ENCODE assay signal across 11 cellular contexts in genomic region chr22:50733521-50734342, GRCh38. TPM values are rescaled to one million over a fixed set of nuclear protein-coding genes. Genes with fewer than 3 reads are reported as not detected.
DNase-seq lines count a peak whose midpoint lies in the region; ATAC-seq, FAIRE-seq and TF ChIP-seq lines count a peak whose summit lies in the region.
"Had no signal": no experiment of that assay in that cellular context is flagged by ENCODE, and none has a peak within 500 bp of the region (broad histone marks: within the 10 kb centered on the region; RNA-seq: fewer than 3 reads in every experiment).

No MANE protein-coding gene starts in this region.

- no peak overlapping the region for H4K91ac ChIP-seq in H9 (ENCODE audit: insufficient read length, low read depth, low read length)

- H3K23ac ChIP-seq in H9 (ENCODE audit: insufficient read length, low read depth, low read length), result no peak overlapping the region

- no peak overlapping the region; the same call in 1 of the 2 replicates for H3K14ac ChIP-seq in H9 (ENCODE audit: insufficient read depth, low read length)

- H3K36me3 Mint-ChIP-seq in astrocyte (ENCODE audit: low read depth, unreplicated experiment) (peaks cover 8% of the 10 kb centered on the region), H9 (ENCODE audit: insufficient read depth in 1 of 3, low read depth in 3 of 3) (no peaks in the 10 kb centered on the region)

- H3K27ac ChIP-seq in KMS-11 (no peak overlapping the region), astrocyte (ENCODE audit: low read depth, low read length) (no peak overlapping the region), H9 (ENCODE audit: insufficient read length, low read depth, low read length) (no peak overlapping the region)

- H3K4me3 Mint-ChIP-seq in astrocyte (ENCODE audit: unreplicated experiment) (no peak overlapping the region), H9 (no peak overlapping the region)
- H3K4me3 Mint-ChIP-seq: dendritic cell treated with granulocyte-macrophage colony-stimulating factor and Interleukin-4, amounts not matched to agents 40 ng/mL and 50 ng/mL, for 4 days had no signal

- ATAC-seq in GM21367 (IDR thresholded peaks at IDR 0.05; ENCODE audit: unreplicated experiment), result no peak

- H3K79me2 ChIP-seq in KMS-11 (ENCODE audit: insufficient read depth, low read depth) (no peaks in the 10 kb centered on the region), astrocyte (ENCODE audit: insufficient read depth, low read length) (no peaks in the 10 kb centered on the region), H9 (ENCODE audit: insufficient read depth, low read length) (no peaks in the 10 kb centered on the region)

- no CpG with 5 or more reads among the region's 22 CpGs for WGBS in H9 (ENCODE audit: extremely low coverage, insufficient read length, low lambda C conversion rate)

- H3K9me3 ChIP-seq in astrocyte (ENCODE audit: insufficient read depth, low read depth, low read length) (no peaks in the 10 kb centered on the region), skeletal muscle satellite cell (replicated peaks; ENCODE audit: low read length) (no peaks in the 10 kb centered on the region), H9 (ENCODE audit: control insufficient read depth, low read depth, low read length) (no peaks in the 10 kb centered on the region)

- peaks cover 7% of the 10 kb centered on the region for H3K9me3 Mint-ChIP-seq in astrocyte (ENCODE audit: unreplicated experiment)
- H3K9me3 Mint-ChIP-seq in H9, result no peaks in the 10 kb centered on the region
- H3K9me3 Mint-ChIP-seq: dendritic cell treated with granulocyte-macrophage colony-stimulating factor and Interleukin-4, amounts not matched to agents 40 ng/mL and 50 ng/mL, for 4 days had no signal

- H3K9ac ChIP-seq in KMS-11 (no peak overlapping the region), astrocyte (ENCODE audit: low read length) (no peak overlapping the region), skeletal muscle satellite cell (ENCODE audit: low read depth, low read length) (no peak overlapping the region), H9 (ENCODE audit: extremely low read depth, insufficient read length, low read length) (no peak overlapping the region)

- H3K27me3 Mint-ChIP-seq in astrocyte (ENCODE audit: low read depth, unreplicated experiment) (peaks cover 48% of the 10 kb centered on the region), H9 (ENCODE audit: low read depth) (peaks cover 68% of the 10 kb centered on the region)

- no peak overlapping the region for H3T11ph ChIP-seq in H9 (ENCODE audit: low read length)

- H3K27ac Mint-ChIP-seq in astrocyte (ENCODE audit: unreplicated experiment), result no peak overlapping the region
- peak overlapping the region in 1 of 3 experiments; percentile 48; a peak in 1 of 7 replicates for H3K27ac Mint-ChIP-seq in H9
- H3K27ac Mint-ChIP-seq: dendritic cell treated with granulocyte-macrophage colony-stimulating factor and Interleukin-4, amounts not matched to agents 40 ng/mL and 50 ng/mL, for 4 days had no signal

- no peak overlapping the region for H2AK5ac ChIP-seq in H9 (ENCODE audit: insufficient read length, low read length)

- H2BK12ac ChIP-seq in H9 (ENCODE audit: insufficient read length, low read depth, low read length), result no peak overlapping the region

- no peaks in the 10 kb centered on the region for H4K20me1 ChIP-seq in KMS-11 (ENCODE audit: insufficient read depth)
- H4K20me1 ChIP-seq in astrocyte (ENCODE audit: insufficient read depth, low read length), result peaks cover 14% of the 10 kb centered on the region
- H4K20me1 ChIP-seq in H9 (ENCODE audit: control insufficient read depth, insufficient read depth, insufficient read length), result no peaks in the 10 kb centered on the region

- no peak overlapping the region for H2BK20ac ChIP-seq in H9 (ENCODE audit: low read depth, low read length, poor library complexity, severe bottlenecking)

- H3K27me3 ChIP-seq in KMS-11 (ENCODE audit: insufficient read depth, low read depth), result no peaks in the 10 kb centered on the region
- peaks cover 25% of the 10 kb centered on the region for H3K27me3 ChIP-seq in astrocyte (ENCODE audit: insufficient read depth, low read length)
- H3K27me3 ChIP-seq in skeletal muscle satellite cell (ENCODE audit: control insufficient read depth, insufficient read depth, low read length), result peaks cover 38% of the 10 kb centered on the region
- peaks cover 7% of the 10 kb centered on the region for H3K27me3 ChIP-seq in H9 (ENCODE audit: insufficient read depth, low read length)

- H3K4ac ChIP-seq in H9 (ENCODE audit: low read depth, low read length), result no peak overlapping the region

- H3K36me3 ChIP-seq in KMS-11 (ENCODE audit: insufficient read depth), result no peaks in the 10 kb centered on the region
- H3K36me3 ChIP-seq in astrocyte (ENCODE audit: insufficient read depth, low read length), result no peaks in the 10 kb centered on the region
- no peaks in the 10 kb centered on the region for H3K36me3 ChIP-seq in skeletal muscle satellite cell (ENCODE audit: insufficient read depth, low read length)

- no peak for DNase-seq in astrocyte (ENCODE audit: low read depth)
- peak; percentile 61 for DNase-seq in inferior parietal cortex (ENCODE audit: extremely low spot score)
- no peak for DNase-seq in H9
- DNase-seq in NCI-H748 (lab: John Stamatoyannopoulos, UW; ENCODE audit: unreplicated experiment), result no peak
- no peak for DNase-seq in NCI-H1436 treated with DMSO at 0.1 percent for 48 hours (lab: John Stamatoyannopoulos, UW)
- DNase-seq: stimulated activated CD4-positive, alpha-beta T cell treated with anti-CD3 and anti-CD28 coated beads, Interleukin-4, amount 100 ng/mL, for 4 hours had no signal

- H2BK5ac ChIP-seq in H9 (ENCODE audit: insufficient read length, low read length), result no peak overlapping the region

- H3K4me1 ChIP-seq in KMS-11 (ENCODE audit: low read depth, poor library complexity, severe bottlenecking), result peaks cover 23% of the 10 kb centered on the region
- H3K4me1 ChIP-seq in astrocyte (ENCODE audit: insufficient read depth, low read length), result no peaks in the 10 kb centered on the region
- H3K4me1 ChIP-seq in skeletal muscle satellite cell (ENCODE audit: control insufficient read depth, insufficient read depth, low read length), result peaks cover 10% of the 10 kb centered on the region
- no peaks in the 10 kb centered on the region for H3K4me1 ChIP-seq in H9 (ENCODE audit: insufficient read depth, low read length)

- no peak overlapping the region for H3K4me3 ChIP-seq in KMS-11 (IDR thresholded peaks at IDR 0.05; ENCODE audit: insufficient read depth, low read depth, low read length)
- no peak overlapping the region for H3K4me3 ChIP-seq in astrocyte (ENCODE audit: insufficient read depth, low read depth, low read length)
- peak overlapping the region; percentile 7 for H3K4me3 ChIP-seq in skeletal muscle satellite cell (ENCODE audit: low read length)

- H3K4me1 Mint-ChIP-seq in astrocyte (ENCODE audit: low read depth, unreplicated experiment) (peaks cover 4% of the 10 kb centered on the region), H9 (peaks cover 0 to 10% of the 10 kb centered on the region in 2 experiments; a peak in 3 of 4 replicates)

- H3K4me2 ChIP-seq in KMS-11, result peak overlapping the region; percentile 57; the same call in 1 of the 2 replicates
- no peak overlapping the region for H3K4me2 ChIP-seq in astrocyte (ENCODE audit: low read length)
- H3K4me2 ChIP-seq in skeletal muscle satellite cell (ENCODE audit: low read length), result peak overlapping the region; percentile 52
- no peak overlapping the region for H3K4me2 ChIP-seq in H9 (ENCODE audit: insufficient read depth, insufficient read length, low read length)

- TF ChIP-seq CTCF in KMS-11 (conservative IDR thresholded peaks at IDR 0.05; ENCODE audit: low read depth, low read length), result no peak
- no peak for TF ChIP-seq CTCF in astrocyte (IDR thresholded peaks at IDR 0.05; ENCODE audit: insufficient read depth, low read depth, low read length)
- TF ChIP-seq CTCF in H9 (conservative IDR thresholded peaks at IDR 0.05), result no peak

- H3K23me2 ChIP-seq in H9 (ENCODE audit: insufficient read length, low read depth, low read length, poor library complexity, severe bottlenecking), result no peaks in the 10 kb centered on the region

- H3K79me1 ChIP-seq in H9 (ENCODE audit: insufficient read depth, low read depth, low read length, poor library complexity, severe bottlenecking), result no peaks in the 10 kb centered on the region

- H2BK120ac ChIP-seq in H9 (ENCODE audit: low read depth, low read length, poor library complexity, severe bottlenecking), result no peak overlapping the region

- H2BK15ac ChIP-seq in H9 (ENCODE audit: low read depth, low read length), result no peak overlapping the region

- no peak overlapping the region for H3K18ac ChIP-seq in H9 (ENCODE audit: insufficient read length, low read depth, low read length)

- FAIRE-seq in astrocyte (lab: Jason Lieb, UNC), result no peak

- no peak overlapping the region for H3K56ac ChIP-seq in H9 (ENCODE audit: insufficient read length, low read depth, low read length)

- H4K8ac ChIP-seq in H9 (replicated peaks; ENCODE audit: insufficient read length, low read depth, low read length), result no peak overlapping the region

- H2AFZ ChIP-seq in KMS-11 (ENCODE audit: low read depth), result peak overlapping the region; percentile 23; the same call in 1 of the 2 replicates
- H2AFZ ChIP-seq in astrocyte (ENCODE audit: low read depth, low read length), result peak overlapping the region; percentile 26
- no peak overlapping the region for H2AFZ ChIP-seq in H9 (ENCODE audit: low read length)

- H4K5ac ChIP-seq in H9 (ENCODE audit: insufficient read length, low read depth, low read length), result no peak overlapping the region

RNA-seq across cellular contexts. Expression of gene ACR, which starts 4.3 kb away (rescaled TPM):
- total RNA-seq in astrocyte, result not detected in 2 replicates
- total RNA-seq in skeletal muscle satellite cell (2012; rRNA removed), result not detected in 2 replicates
- 0.35 TPM in 1 of 2 replicates, not detected in the other for total RNA-seq in H9 (2021)
- total RNA-seq: OCI-LY7 had no signal

RNA-seq across cellular contexts. Expression of gene RABL2B, which starts 49.7 kb away (rescaled TPM):
- 26.6 and 27.5 TPM in 2 replicates for total RNA-seq in astrocyte
- total RNA-seq in skeletal muscle satellite cell (2012; rRNA removed), result 7.9 and 8.1 TPM in 2 replicates
- total RNA-seq in H9 (2021), result 18.1 and 19.0 TPM in 2 replicates

Comparison
In these comparisons a context has a peak if more than half of its experiments do, and no peak if none do; other contexts are left out.
1. H3K4me2 ChIP-seq: peak in KMS-11 (single experiment) and skeletal muscle satellite cell (single experiment); none in astrocyte (single experiment) and H9 (single experiment).